Comparison of ENCODE assay signal across 8 cellular contexts in genomic region chr6:11536795-11537194, GRCh38. TPM values are rescaled to one million over a fixed set of nuclear protein-coding genes. Genes with fewer than 3 reads are reported as not detected.
A peak's percentile ranks its signal among the peaks of the same experiment; 100 is the strongest.
DNase-seq lines count a peak whose midpoint lies in the region; ATAC-seq and TF ChIP-seq lines count a peak whose summit lies in the region.

No MANE protein-coding gene starts in this region.

- POLR2A ChIA-PET in activated CD4-positive, alpha-beta T cell treated with anti-CD3 and anti-CD28 coated beads for 36 hours (lab: Charles Lee) = no interaction called here

- no peak for ATAC-seq in activated CD4-positive, alpha-beta T cell treated with anti-CD3 and anti-CD28 coated beads for 36 hours
- ATAC-seq in GM21717 (IDR thresholded peaks at IDR 0.05; ENCODE audit: unreplicated experiment) = no peak

- H3K9me3 ChIP-seq in OCI-LY1 (ENCODE audit: low read length) (no peaks in the 10 kb centered on the region), ectodermal cell (ENCODE audit: control insufficient read depth, low read length) (no peaks in the 10 kb centered on the region)

- H3K9me3 Mint-ChIP-seq in activated CD4-positive, alpha-beta T cell treated with anti-CD3 and anti-CD28 coated beads for 36 hours (ENCODE audit: low read depth) = no peaks in the 10 kb centered on the region
- H3K9me3 Mint-ChIP-seq in nephron progenitor cell = no peaks in the 10 kb centered on the region

- peaks cover 5% of the 10 kb centered on the region for H3K4me1 Mint-ChIP-seq in activated CD4-positive, alpha-beta T cell treated with anti-CD3 and anti-CD28 coated beads for 36 hours
- H3K4me1 Mint-ChIP-seq in nephron progenitor cell = peaks cover 16% of the 10 kb centered on the region

- no peak overlapping the region for H3K27ac Mint-ChIP-seq in activated CD4-positive, alpha-beta T cell treated with anti-CD3 and anti-CD28 coated beads for 36 hours
- H3K27ac Mint-ChIP-seq in nephron progenitor cell = no peak overlapping the region

- no peak for DNase-seq in activated CD4-positive, alpha-beta T cell treated with anti-CD3 and anti-CD28 coated beads for 36 hours
- DNase-seq in activated CD4-positive, alpha-beta T cell treated with anti-CD3 and anti-CD28 coated beads, Interleukin-2, amount 50 U/mL, for 4 hours = no peak
- DNase-seq in nephron progenitor cell (peak; percentile 7), dedifferentiated amniotic fluid mesenchymal stem cell (ENCODE audit: extremely low spot score) (no peak), HuH-7.5 (ENCODE audit: low spot score) (no peak)

- intact Hi-C loops in activated CD4-positive, alpha-beta T cell treated with anti-CD3 and anti-CD28 coated beads for 36 hours (cut with DNase I, micrococcal nuclease) = loop anchor here in 1 of 2 experiments (1.0 to 2.0 kb wide), 6 partner anchors 443 to 1950 kb away; partner anchors contain the start of genes GFOD1, MAK, SMIM13 and TMEM14B

- peaks cover 8% of the 10 kb centered on the region for H3K27me3 Mint-ChIP-seq in activated CD4-positive, alpha-beta T cell treated with anti-CD3 and anti-CD28 coated beads for 36 hours
- peaks cover 64% of the 10 kb centered on the region for H3K27me3 Mint-ChIP-seq in nephron progenitor cell (ENCODE audit: low read depth, poor library complexity)

- CTCF ChIA-PET in activated CD4-positive, alpha-beta T cell treated with anti-CD3 and anti-CD28 coated beads for 36 hours (lab: Charles Lee) = no interaction called here

- H3K4me3 ChIP-seq in OCI-LY1 (ENCODE audit: low read depth, low read length, poor library complexity, severe bottlenecking) = peak overlapping the region; percentile 79
- peak overlapping the region; percentile 74 for H3K4me3 ChIP-seq in ectodermal cell (ENCODE audit: insufficient read depth, low read depth, low read length)

- TF ChIP-seq CTCF in OCI-LY1 (IDR thresholded peaks at IDR 0.05; ENCODE audit: low read length) (no peak), nephron progenitor cell (IDR thresholded peaks at IDR 0.05) (no peak)

- H2AFZ ChIP-seq in OCI-LY1 (ENCODE audit: low read length) = peak overlapping the region; percentile 80; the same call in 1 of the 2 replicates

- peak overlapping the region; percentile 76 for H3K4me3 Mint-ChIP-seq in activated CD4-positive, alpha-beta T cell treated with anti-CD3 and anti-CD28 coated beads for 36 hours
- H3K4me3 Mint-ChIP-seq in nephron progenitor cell = peak overlapping the region; percentile 89

- 3% methylated on average over 10 to 12 of the region's 12 CpGs for WGBS in ectodermal cell, 2 experiments

- H3K4me1 ChIP-seq in OCI-LY1 (ENCODE audit: insufficient read depth, low read length, severe bottlenecking) (peaks cover 16% of the 10 kb centered on the region), ectodermal cell (ENCODE audit: control insufficient read depth, insufficient read depth, low read length) (no peaks in the 10 kb centered on the region)

- peak overlapping the region; percentile 79 for H3K4me2 ChIP-seq in OCI-LY1 (ENCODE audit: low read length)

- H3K27ac ChIP-seq in OCI-LY1 (ENCODE audit: low read depth, low read length, poor library complexity, severe bottlenecking) = no peak overlapping the region
- no peak overlapping the region for H3K27ac ChIP-seq in ectodermal cell (ENCODE audit: insufficient read depth, low read depth, low read length, poor library complexity, severe bottlenecking)

- H3K27me3 ChIP-seq in OCI-LY1 (ENCODE audit: insufficient read depth, low read length) (no peaks in the 10 kb centered on the region), ectodermal cell (ENCODE audit: control insufficient read depth, insufficient read depth, low read length, poor library complexity, severe bottlenecking) (peaks cover 35% of the 10 kb centered on the region)

- no peaks in the 10 kb centered on the region for H3K36me3 Mint-ChIP-seq in activated CD4-positive, alpha-beta T cell treated with anti-CD3 and anti-CD28 coated beads for 36 hours (ENCODE audit: low read depth)
- no peaks in the 10 kb centered on the region for H3K36me3 Mint-ChIP-seq in nephron progenitor cell (ENCODE audit: low read depth)

- peak overlapping the region; percentile 68 for H3K9ac ChIP-seq in OCI-LY1 (ENCODE audit: low read length)

- H3K36me3 ChIP-seq in OCI-LY1 (ENCODE audit: insufficient read depth, low read length) (no peaks in the 10 kb centered on the region), ectodermal cell (ENCODE audit: control insufficient read depth, insufficient read depth, low read length) (no peaks in the 10 kb centered on the region)

- no peaks in the 10 kb centered on the region for H4K20me1 ChIP-seq in OCI-LY1 (ENCODE audit: insufficient read depth, low read length)

- peaks cover 7% of the 10 kb centered on the region; the same call in 1 of the 2 replicates for H3F3A ChIP-seq in OCI-LY1 (ENCODE audit: insufficient read depth, low read length)

- H3K79me2 ChIP-seq in OCI-LY1 (ENCODE audit: insufficient read depth, low read length) = no peaks in the 10 kb centered on the region

- H3K9me2 ChIP-seq in OCI-LY1 (ENCODE audit: low read depth, low read length) = no peaks in the 10 kb centered on the region

RNA-seq across cellular contexts. Expression of gene TMEM170B, which starts 0.8 kb away (rescaled TPM):
- 1 to 10 TPM in 1 of 2 experiments, under 1 TPM in 1; 0.98 to 1.3 TPM for total RNA-seq in activated CD4-positive, alpha-beta T cell treated with anti-CD3 and anti-CD28 coated beads for 36 hours
- 7.8 TPM for polyA plus RNA-seq in ectodermal cell (2013, experiment 1 of 4)
- polyA plus RNA-seq in ectodermal cell (2013, experiment 2 of 4) = 8.0 TPM
- polyA plus RNA-seq in ectodermal cell (2013, experiment 3 of 4) = 6.8 TPM
- 7.8 TPM for polyA plus RNA-seq in ectodermal cell (2013, experiment 4 of 4)
